Comparison of ENCODE assay signal across 8 cellular contexts in the genomic region with DNA sequence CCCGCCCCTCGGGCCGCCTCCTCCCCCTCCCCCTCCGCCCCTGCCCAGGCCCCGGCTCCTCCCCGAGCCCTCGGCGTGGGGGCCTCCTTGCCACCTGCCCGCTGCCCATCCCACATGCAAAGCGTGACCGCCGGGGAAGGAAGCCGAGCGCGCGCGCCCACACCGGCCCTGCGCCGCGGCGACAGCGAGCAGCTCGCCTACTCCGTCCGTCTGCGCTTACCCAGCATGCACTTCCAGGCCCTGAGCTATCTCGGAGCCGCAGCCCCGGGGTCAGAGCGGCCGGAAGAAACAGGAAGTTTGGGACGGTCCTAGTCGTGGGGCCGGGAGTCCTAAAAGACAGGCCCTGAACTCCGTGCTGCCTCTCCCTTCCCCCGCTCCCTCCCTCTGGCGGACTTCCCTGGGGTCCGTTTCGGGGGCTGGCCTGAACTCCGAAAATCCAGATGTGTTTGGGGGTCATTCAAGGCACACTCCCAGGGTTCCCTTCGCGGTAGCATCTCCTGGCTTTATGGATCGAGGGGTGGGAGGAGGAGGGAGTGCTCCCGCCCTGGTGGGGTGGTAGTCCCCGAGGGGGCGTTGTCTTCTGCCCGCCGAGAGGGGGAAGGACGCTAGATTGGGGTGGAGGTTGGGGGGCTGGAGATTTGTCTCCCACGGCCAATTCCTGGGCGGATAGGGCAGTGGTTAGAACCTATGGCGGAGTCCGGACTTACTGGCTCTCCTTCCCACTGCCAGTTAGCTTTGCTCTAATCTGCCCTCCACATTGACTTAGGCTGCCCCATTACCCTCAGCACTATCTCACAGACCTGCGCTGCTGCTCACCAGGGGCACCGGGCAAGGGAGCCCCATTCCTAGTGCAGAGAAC. TPM values are rescaled to one million over a fixed set of nuclear protein-coding genes. Genes with fewer than 3 reads are reported as not detected.
DNase-seq lines count a peak whose midpoint lies in the region; ATAC-seq, FAIRE-seq and TF ChIP-seq lines count a peak whose summit lies in the region.

No MANE protein-coding gene starts in this region.

- peak overlapping the region; percentile 37 for H3K4me2 ChIP-seq in keratinocyte (ENCODE audit: control insufficient read depth, extremely low read depth, insufficient read depth, low read depth, low read length)

- no peaks in the 10 kb centered on the region for H3K79me2 ChIP-seq in keratinocyte (ENCODE audit: control insufficient read depth, insufficient read depth, low read length)

- in situ Hi-C loops in brain microvascular endothelial cell (cut with HindIII; ENCODE audit: low pct_ligation_motif_present, low sequenced_read_pairs) = no loop called here

- H3K9me1 ChIP-seq in keratinocyte (ENCODE audit: control insufficient read depth, extremely low read depth, insufficient read depth, low read length) = no peaks in the 10 kb centered on the region

- H3K9ac ChIP-seq in ES-I3 (ENCODE audit: low read depth, low read length) (peak overlapping the region; percentile 65; the same call in 1 of the 2 replicates), keratinocyte (ENCODE audit: control insufficient read depth, extremely low read depth, insufficient read depth, low read length) (no peak overlapping the region)

- H3K4me3 ChIP-seq in SJSA1 = peak overlapping the region; percentile 39
- H3K4me3 ChIP-seq in brain microvascular endothelial cell (ENCODE audit: low read depth, low read length) = peak overlapping the region; percentile 46
- peak overlapping the region in 1 of 3 experiments; percentile 7 for H3K4me3 ChIP-seq in keratinocyte (ENCODE audit: control insufficient read depth in 2 of 3, extremely low read depth in 1 of 3, insufficient read depth in 2 of 3, low read depth in 1 of 3, low read length in 3 of 3)

- dilution Hi-C loops in keratinocyte (cut with MboI; ENCODE audit: extremely low pct_ligation_motif_present, low sequenced_read_pairs) = no loop called here

- ATAC-seq in GM21381 (IDR thresholded peaks at IDR 0.05; ENCODE audit: unreplicated experiment) = peak; percentile 72

- H3K27ac ChIP-seq in SJSA1 = peak overlapping the region; percentile 35; the same call in 1 of the 2 replicates
- no peak overlapping the region for H3K27ac ChIP-seq in brain microvascular endothelial cell
- no peak overlapping the region for H3K27ac ChIP-seq in keratinocyte (ENCODE audit: control insufficient read depth, insufficient read depth, low read length)

- no peak for FAIRE-seq in keratinocyte (lab: Jason Lieb, UNC)

- no peaks in the 10 kb centered on the region for H4K20me1 ChIP-seq in keratinocyte (ENCODE audit: control insufficient read depth, extremely low read depth, insufficient read depth, low read length)

- no peaks in the 10 kb centered on the region for H3K9me3 ChIP-seq in ES-I3 (ENCODE audit: control insufficient read depth, insufficient read depth, low read length)
- no peaks in the 10 kb centered on the region for H3K9me3 ChIP-seq in SJSA1 (replicated peaks)
- no peaks in the 10 kb centered on the region for H3K9me3 ChIP-seq in keratinocyte (ENCODE audit: control insufficient read depth, low read depth, low read length)

- TF ChIP-seq CTCF in brain microvascular endothelial cell (IDR thresholded peaks at IDR 0.05; ENCODE audit: low read depth, low read length, missing control alignments) (no peak), keratinocyte (optimal IDR thresholded peaks at IDR 0.05 in 1 of 3, IDR thresholded peaks at IDR 0.05 in 1 of 3, conservative IDR thresholded peaks at IDR 0.05 in 1 of 3; ENCODE audit: extremely low read depth in 1 of 3, insufficient read depth in 2 of 3, low read length in 3 of 3) (no peak)

- H3K27me3 ChIP-seq in SJSA1 (replicated peaks) = no peaks in the 10 kb centered on the region
- H3K27me3 ChIP-seq in brain microvascular endothelial cell (replicated peaks) = no peaks in the 10 kb centered on the region
- peaks cover 3% of the 10 kb centered on the region for H3K27me3 ChIP-seq in keratinocyte (ENCODE audit: control insufficient read depth, extremely low read depth, insufficient read depth, low read length)

- peak overlapping the region; percentile 42 for H2AFZ ChIP-seq in keratinocyte (ENCODE audit: control insufficient read depth, low read length)

- DNase-seq in HT-29 (ENCODE audit: low spot score) (peak; percentile 33), SJSA1 (ENCODE audit: low read depth in 1 of 2, low spot score in 2 of 2) (peak; percentile 34 to 65), brain microvascular endothelial cell (no peak), keratinocyte (ENCODE audit: low read depth, low spot score) (no peak), cerebellar nuclear complex (lab: John Stamatoyannopoulos, UW) (no peak)
- peak; percentile 49 for DNase-seq in stimulated activated CD4-positive, alpha-beta T cell treated with anti-CD3 and anti-CD28 coated beads, Interleukin-4, amount 100 ng/mL, for 24 hours

- H3K36me3 ChIP-seq in ES-I3 (ENCODE audit: insufficient read depth, low read length) = no peaks in the 10 kb centered on the region
- no peaks in the 10 kb centered on the region for H3K36me3 ChIP-seq in SJSA1
- H3K36me3 ChIP-seq in brain microvascular endothelial cell (replicated peaks) = no peaks in the 10 kb centered on the region
- no peaks in the 10 kb centered on the region for H3K36me3 ChIP-seq in keratinocyte (ENCODE audit: control insufficient read depth in 2 of 2, extremely low read depth in 1 of 2, insufficient read depth in 2 of 2, low read length in 2 of 2)

- H3K4me1 ChIP-seq in ES-I3 (ENCODE audit: insufficient read depth, low read length) = peaks cover 10% of the 10 kb centered on the region
- H3K4me1 ChIP-seq in SJSA1 (replicated peaks) = peaks cover 15% of the 10 kb centered on the region
- peaks cover 20% of the 10 kb centered on the region for H3K4me1 ChIP-seq in keratinocyte (ENCODE audit: control insufficient read depth, extremely low read depth, insufficient read depth, low read length)

RNA-seq across cellular contexts. Expression of a gene that starts 25.0 kb away (rescaled TPM):
- total RNA-seq in HT-29 (2014; rRNA removed; shearing (Covaris generic)) = 1.6 and 1.7 TPM in 2 replicates
- 0.19 and 0.47 TPM in 2 replicates for total RNA-seq in SJSA1 (2014; rRNA removed; shearing (Covaris generic))
- polyA plus RNA-seq in keratinocyte = 0.41 to 1.2 TPM (median 0.54 TPM) in 3 replicates
- polyA plus RNA-seq in keratinocyte (2011; ENCODE audit: low read depth) = 2.3 TPM
- polyA plus RNA-seq in keratinocyte (2011; cell fraction: cytosol; rRNA removed) = 0.69 and 1.2 TPM in 2 replicates
- 5.5 and 7.2 TPM in 2 replicates for polyA plus RNA-seq in keratinocyte (2011; cell fraction: nucleus; rRNA removed)
- polyA plus RNA-seq in keratinocyte (2012; ENCODE audit: low replicate concordance) = 2.5 and 3.5 TPM in 2 replicates
- 1.7 to 8.2 TPM (median 1.9 TPM) in 3 replicates for polyA minus RNA-seq in keratinocyte
- 2.5 TPM for polyA minus RNA-seq in keratinocyte (2011; cell fraction: cytosol; rRNA and poly(A)+ RNA removed)
- 3.8 and 7.0 TPM in 2 replicates for polyA minus RNA-seq in keratinocyte (2011; cell fraction: nucleus; rRNA and poly(A)+ RNA removed)

RNA-seq across cellular contexts. Expression of a gene that starts 51.5 kb away (rescaled TPM):
- 19.0 and 19.5 TPM in 2 replicates for total RNA-seq in HT-29 (2014; rRNA removed; shearing (Covaris generic))
- 23.6 and 26.6 TPM in 2 replicates for total RNA-seq in SJSA1 (2014; rRNA removed; shearing (Covaris generic))
- 18.3 to 30.6 TPM (median 29.1 TPM) in 3 replicates for polyA plus RNA-seq in keratinocyte
- 21.8 TPM for polyA plus RNA-seq in keratinocyte (2011; ENCODE audit: low read depth)
- 22.4 and 24.8 TPM in 2 replicates for polyA plus RNA-seq in keratinocyte (2011; cell fraction: cytosol; rRNA removed)
- polyA plus RNA-seq in keratinocyte (2011; cell fraction: nucleus; rRNA removed) = 23.7 and 32.5 TPM in 2 replicates
- polyA plus RNA-seq in keratinocyte (2012; ENCODE audit: low replicate concordance) = 11.9 and 28.0 TPM in 2 replicates
- polyA minus RNA-seq in keratinocyte = 4.4 to 16.2 TPM (median 7.5 TPM) in 3 replicates
- polyA minus RNA-seq in keratinocyte (2011; cell fraction: cytosol; rRNA and poly(A)+ RNA removed) = 13.2 TPM
- 6.6 and 13.0 TPM in 2 replicates for polyA minus RNA-seq in keratinocyte (2011; cell fraction: nucleus; rRNA and poly(A)+ RNA removed)

Comparison
In these comparisons a context has a peak if more than half of its experiments do, and no peak if none do; other contexts are left out.
1. DNase-seq: peak in HT-29 (single experiment), SJSA1 (2 of 2) and stimulated activated CD4-positive, alpha-beta T cell treated with anti-CD3 and anti-CD28 coated beads, Interleukin-4, amount 100 ng/mL, for 24 hours (single experiment); none in brain microvascular endothelial cell (single experiment), keratinocyte (single experiment) and cerebellar nuclear complex (0 of 2).